35 cellular contexts compared by ENCODE assay signal in genomic region chr15:32738677-32739076, GRCh38. TPM values are rescaled to one million over a fixed set of nuclear protein-coding genes. Genes with fewer than 3 reads are reported as not detected.
"Had no signal": no experiment of that assay in that cellular context is flagged by ENCODE, and none has a peak within 500 bp of the region (broad histone marks: within the 10 kb centered on the region; RNA-seq: fewer than 3 reads in every experiment).

No MANE protein-coding gene starts in this region.

- H3K4me1 Mint-ChIP-seq: activated CD4-positive, alpha-beta T cell treated with anti-CD3 and anti-CD28 coated beads, Interleukin-2, amount 10 ng/mL, durations not matched to agents 24 days and 14 days; activated naive CD8-positive, alpha-beta T cell treated with anti-CD3 and anti-CD28 coated beads for 36 hours; activated T-helper 17 cell treated with anti-CD3 and anti-CD28 coated beads, Interleukin-2, amount 50 U/mL, for 72 hours had no signal

- DNase-seq: activated CD4-positive, alpha-beta T cell treated with anti-CD3 and anti-CD28 coated beads, Interleukin-2, amount 10 ng/mL, durations not matched to agents 24 days and 14 days; activated CD4-positive, alpha-beta T cell treated with anti-CD3 and anti-CD28 coated beads, Interleukin-2, amount 50 U/mL, for 4 hours; activated CD8-positive, alpha-beta T cell treated with anti-CD3 and anti-CD28 coated beads for 36 hours; activated effector memory CD4-positive, alpha-beta T cell treated with anti-CD3 and anti-CD28 coated beads, Interleukin-2, amount 50 U/mL, for 16 hours; activated naive CD4-positive, alpha-beta T cell; activated naive CD4-positive, alpha-beta T cell treated with anti-CD3 and anti-CD28 coated beads, Interleukin-2, amount 50 U/mL, for 16 hours; activated naive CD8-positive, alpha-beta T cell treated with anti-CD3 and anti-CD28 coated beads for 36 hours; activated T-cell treated with anti-CD3 and anti-CD28 coated beads, Interleukin-2, amount 50 U/mL, for 1 hour; activated T-cell treated with anti-CD3 and anti-CD28 coated beads, Interleukin-2, amount 50 U/mL, for 72 hours; amniotic stem cell; aorta; brain microvascular endothelial cell; central memory CD4-positive, alpha-beta T cell; NCI-H1092 treated with DMSO at 0.1 percent for 48 hours; NCI-H1417 treated with DMSO at 0.1 percent for 48 hours; NCI-H1930; NCI-H2081 treated with DMSO at 0.1 percent for 48 hours; NCI-H345; NCI-H526; NCI-H748 treated with DMSO at 0.1 percent for 48 hours; NK-92 treated with Interleukin-12 subunit alpha and Interleukin-12 subunit beta, amount 100 ng/mL, for 24 hours; PC-3; Peyer's patch; RPMI8226; SHP77 treated with DMSO at 0.1 percent for 48 hours; SW 1271; T-helper 1 cell; T-helper 2 cell; T-helper 9 cell had no signal

- H3K4me1 ChIP-seq: Peyer's patch had no signal

- H3K9me3 Mint-ChIP-seq: activated CD8-positive, alpha-beta T cell treated with anti-CD3 and anti-CD28 coated beads for 36 hours had no signal

- H3K27ac ChIP-seq: brain microvascular endothelial cell, Peyer's patch, SJSA1, VCaP had no signal

- H3K27ac Mint-ChIP-seq: activated CD4-positive, alpha-beta T cell treated with anti-CD3 and anti-CD28 coated beads, Interleukin-2, amount 10 ng/mL, durations not matched to agents 24 days and 14 days; activated CD8-positive, alpha-beta T cell treated with anti-CD3 and anti-CD28 coated beads for 36 hours; activated naive CD8-positive, alpha-beta T cell treated with anti-CD3 and anti-CD28 coated beads for 36 hours; activated T-cell treated with anti-CD3 and anti-CD28 coated beads, Interleukin-2, amount 50 U/mL, for 72 hours; activated T-helper 17 cell treated with anti-CD3 and anti-CD28 coated beads, Interleukin-2, amount 50 U/mL, for 72 hours had no signal

- ATAC-seq: activated CD8-positive, alpha-beta T cell treated with anti-CD3 and anti-CD28 coated beads for 36 hours; activated T-cell treated with anti-CD3 and anti-CD28 coated beads, Interleukin-2, amount 50 U/mL, for 72 hours; activated T-helper 17 cell treated with anti-CD3 and anti-CD28 coated beads, Interleukin-2, amount 50 U/mL, for 72 hours; PC-3 had no signal

- H3K9me3 ChIP-seq: Peyer's patch, SJSA1 had no signal

- H3K27me3 ChIP-seq: brain microvascular endothelial cell, Peyer's patch, SJSA1 had no signal

- H3K36me3 ChIP-seq: Peyer's patch, SJSA1 had no signal

- H3K4me3 Mint-ChIP-seq: activated CD4-positive, alpha-beta T cell treated with anti-CD3 and anti-CD28 coated beads, Interleukin-2, amount 10 ng/mL, durations not matched to agents 24 days and 14 days; activated CD8-positive, alpha-beta T cell treated with anti-CD3 and anti-CD28 coated beads for 36 hours; activated naive CD8-positive, alpha-beta T cell treated with anti-CD3 and anti-CD28 coated beads for 36 hours; activated T-cell treated with anti-CD3 and anti-CD28 coated beads, Interleukin-2, amount 50 U/mL, for 72 hours; activated T-helper 17 cell treated with anti-CD3 and anti-CD28 coated beads, Interleukin-2, amount 50 U/mL, for 72 hours had no signal

- H3K4me3 ChIP-seq: Peyer's patch, SJSA1 had no signal

- H3K36me3 Mint-ChIP-seq: activated naive CD8-positive, alpha-beta T cell treated with anti-CD3 and anti-CD28 coated beads for 36 hours had no signal

RNA-seq across cellular contexts. Expression of gene GREM1, which starts 20.9 kb away (rescaled TPM):
- total RNA-seq: activated CD4-positive, alpha-beta T cell treated with anti-CD3 and anti-CD28 coated beads, Interleukin-2, amount 10 ng/mL, durations not matched to agents 24 days and 14 days; activated CD8-positive, alpha-beta memory T cell treated with anti-CD3 and anti-CD28 coated beads for 36 hours; activated CD8-positive, alpha-beta T cell treated with anti-CD3 and anti-CD28 coated beads for 36 hours; activated naive CD8-positive, alpha-beta T cell treated with anti-CD3 and anti-CD28 coated beads for 36 hours; activated T-helper 17 cell treated with anti-CD3 and anti-CD28 coated beads, Interleukin-2, amount 50 U/mL, for 72 hours; M059J; NCI-H460 had no signal
